ENCODE assay signal across 10 cellular contexts in the genomic region with DNA sequence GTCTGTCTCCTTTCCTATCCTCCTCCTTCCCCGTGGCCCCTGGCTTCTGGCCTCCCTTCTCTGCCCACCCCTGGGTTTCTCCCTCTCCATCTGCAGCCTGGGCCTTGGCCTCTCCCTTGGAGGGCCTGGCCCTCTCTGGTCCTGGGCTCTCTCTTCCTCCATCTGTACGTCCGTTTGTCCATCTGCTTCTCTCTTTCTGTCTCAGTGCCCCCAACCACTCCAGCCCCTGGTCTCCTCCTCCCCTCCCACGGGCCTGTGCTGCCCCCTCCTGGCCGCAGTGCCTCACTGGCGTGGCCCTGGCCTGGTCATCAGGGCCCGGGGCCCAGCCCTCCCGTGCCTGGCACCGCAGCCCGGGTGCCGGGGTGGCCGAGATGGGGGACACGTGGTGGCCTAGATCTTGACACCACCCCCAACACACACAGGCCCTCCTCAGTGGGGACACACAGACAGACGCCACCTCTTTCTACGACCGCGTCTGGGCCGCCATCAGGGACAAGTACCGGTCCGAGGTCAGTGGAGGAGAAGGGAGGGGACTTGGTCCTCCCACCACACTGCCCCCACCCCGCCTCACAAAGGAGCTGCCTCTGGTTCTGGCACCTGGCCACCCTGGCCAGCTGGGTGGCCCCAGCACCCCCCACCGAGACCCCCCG. TPM values are rescaled to one million over a fixed set of nuclear protein-coding genes. Genes with fewer than 3 reads are reported as not detected.
DNase-seq lines count a peak whose midpoint lies in the region; ATAC-seq, FAIRE-seq and TF ChIP-seq lines count a peak whose summit lies in the region.
"Had no signal": no experiment of that assay in that cellular context is flagged by ENCODE, and none has a peak within 500 bp of the region (broad histone marks: within the 10 kb centered on the region; RNA-seq: fewer than 3 reads in every experiment).

No MANE protein-coding gene starts in this region.

- TF ChIP-seq CTCF in D721Med (IDR thresholded peaks at IDR 0.05; ENCODE audit: insufficient read depth, missing control alignments), result peak; percentile 53
- peak; percentile 82 for TF ChIP-seq CTCF in fibroblast of villous mesenchyme (IDR thresholded peaks at IDR 0.05; ENCODE audit: insufficient read depth, low read depth, low read length)

- H4K20me1 ChIP-seq in Karpas-422 (ENCODE audit: insufficient read depth, low read depth, low read length), result no peaks in the 10 kb centered on the region

- no peak overlapping the region for H2AFZ ChIP-seq in Karpas-422 (ENCODE audit: low read length)

- H3K9me2 ChIP-seq in Karpas-422 (replicated peaks; ENCODE audit: insufficient read depth, low read length), result no peaks in the 10 kb centered on the region

- peaks cover 2% of the 10 kb centered on the region for H3K4me1 Mint-ChIP-seq in activated T-cell treated with anti-CD3 and anti-CD28 coated beads, Interleukin-2, amount 50 U/mL, for 4 hours (ENCODE audit: low read depth)

- H3K4me3 ChIP-seq in Karpas-422 (ENCODE audit: low read length) (no peak overlapping the region), fibroblast of villous mesenchyme (ENCODE audit: low read depth, low read length) (no peak overlapping the region)

- no peaks in the 10 kb centered on the region; the same call in 1 of the 2 replicates for H3K36me3 ChIP-seq in Karpas-422 (ENCODE audit: insufficient read depth, low read length)

- no peak overlapping the region for H3K27ac ChIP-seq in Karpas-422 (ENCODE audit: low read length)

- no peaks in the 10 kb centered on the region for H3K27me3 ChIP-seq in Karpas-422 (ENCODE audit: low read length)

- no peak overlapping the region for H3K9ac ChIP-seq in Karpas-422 (ENCODE audit: low read length)

- H3K4me3 Mint-ChIP-seq in activated T-cell treated with anti-CD3 and anti-CD28 coated beads, Interleukin-2, amount 50 U/mL, for 4 hours, result no peak overlapping the region

- no peaks in the 10 kb centered on the region for H3K79me2 ChIP-seq in Karpas-422 (ENCODE audit: low read length)

- FAIRE-seq in D721Med (lab: Jason Lieb, UNC), result no peak

- H3K4me1 ChIP-seq in Karpas-422 (ENCODE audit: low read length), result peaks cover 11% of the 10 kb centered on the region

- peak; percentile 53 to 75 for ATAC-seq in activated T-cell treated with anti-CD3 and anti-CD28 coated beads, Interleukin-2, amount 50 U/mL, for 4 hours
- no peak for ATAC-seq in GM19023 (IDR thresholded peaks at IDR 0.05; ENCODE audit: unreplicated experiment)
- ATAC-seq in GM19324 (IDR thresholded peaks at IDR 0.05; ENCODE audit: low FRiP score, unreplicated experiment), result no peak

- peaks cover 9% of the 10 kb centered on the region for H3K36me3 Mint-ChIP-seq in activated T-cell treated with anti-CD3 and anti-CD28 coated beads, Interleukin-2, amount 50 U/mL, for 4 hours (ENCODE audit: insufficient read depth)

- H3K4me2 ChIP-seq in Karpas-422 (ENCODE audit: low read depth, low read length, poor library complexity, severe bottlenecking), result no peak overlapping the region

- no peaks in the 10 kb centered on the region for H3K9me3 Mint-ChIP-seq in activated T-cell treated with anti-CD3 and anti-CD28 coated beads, Interleukin-2, amount 50 U/mL, for 4 hours

- no peaks in the 10 kb centered on the region for H3K9me3 ChIP-seq in Karpas-422 (ENCODE audit: low read length)

- DNase-seq in D721Med (ENCODE audit: insufficient read length, low spot score) (peak; percentile 80), Karpas-422 (peak; percentile 78), fibroblast of villous mesenchyme (ENCODE audit: low read depth) (peak; percentile 39), occipital lobe (lab: John Stamatoyannopoulos, UW) (peak; percentile 48), NCI-H2029 treated with DMSO at 0.1 percent for 48 hours (lab: John Stamatoyannopoulos, UW) (no peak)
- peak; percentile 44 for DNase-seq in activated T-cell treated with anti-CD3 and anti-CD28 coated beads, Interleukin-2, amount 50 U/mL, for 4 hours

- H3K27me3 Mint-ChIP-seq in activated T-cell treated with anti-CD3 and anti-CD28 coated beads, Interleukin-2, amount 50 U/mL, for 4 hours (ENCODE audit: low read depth), result no peaks in the 10 kb centered on the region

RNA-seq across cellular contexts. Expression of gene PRKCSH, which starts 11.3 kb away (rescaled TPM):
- total RNA-seq in Karpas-422 (2014; rRNA removed; shearing (Covaris generic); ENCODE audit: low replicate concordance), result 77.3 and 90.4 TPM in 2 replicates
- total RNA-seq in activated T-cell treated with anti-CD3 and anti-CD28 coated beads, Interleukin-2, amount 50 U/mL, for 4 hours, result 100 to 1,000 TPM; 273 to 327 (median 319) TPM
- total RNA-seq in fibroblast of villous mesenchyme, result 85.5 and 93.1 TPM in 2 replicates
- 60.2 TPM for total RNA-seq in occipital lobe

RNA-seq across cellular contexts. Expression of gene ODAD3, which starts 11.9 kb away (rescaled TPM):
- 0.32 TPM in 1 of 2 replicates, not detected in the other for total RNA-seq in Karpas-422 (2014; rRNA removed; shearing (Covaris generic); ENCODE audit: low replicate concordance)
- total RNA-seq in activated T-cell treated with anti-CD3 and anti-CD28 coated beads, Interleukin-2, amount 50 U/mL, for 4 hours, result under 1 TPM in 1 of 3 donors, not detected in 2; 0.11 TPM
- total RNA-seq in fibroblast of villous mesenchyme (under 0.01 and 0.43 TPM in 2 replicates), occipital lobe (0.47 TPM)
- total RNA-seq: skeletal muscle tissue had no signal

RNA-seq across cellular contexts. Expression of gene RGL3, which starts 27.7 kb away (rescaled TPM):
- total RNA-seq in Karpas-422 (2014; rRNA removed; shearing (Covaris generic); ENCODE audit: low replicate concordance), result 2.5 TPM in 1 of 2 replicates, not detected in the other
- under 1 TPM in 2 of 3 donors, not detected in 1; 0.29 to 0.51 TPM for total RNA-seq in activated T-cell treated with anti-CD3 and anti-CD28 coated beads, Interleukin-2, amount 50 U/mL, for 4 hours
- total RNA-seq in fibroblast of villous mesenchyme (0.32 and 1.3 TPM in 2 replicates), occipital lobe (not detected)
- total RNA-seq: skeletal muscle tissue had no signal

RNA-seq across cellular contexts. Expression of gene ELAVL3, which starts 34.1 kb away (rescaled TPM):
- total RNA-seq in Karpas-422 (2014; rRNA removed; shearing (Covaris generic); ENCODE audit: low replicate concordance), result not detected in 2 replicates
- total RNA-seq in activated T-cell treated with anti-CD3 and anti-CD28 coated beads, Interleukin-2, amount 50 U/mL, for 4 hours, result under 1 TPM in 1 of 3 donors, not detected in 2; 0.19 TPM
- total RNA-seq in fibroblast of villous mesenchyme (not detected in 2 replicates), occipital lobe (105 TPM)
- total RNA-seq: RPMI7951, skeletal muscle tissue had no signal

RNA-seq across cellular contexts. Expression of gene ZNF653, which starts 58.9 kb away (rescaled TPM):
- total RNA-seq in Karpas-422 (2014; rRNA removed; shearing (Covaris generic); ENCODE audit: low replicate concordance), result 6.1 and 11.3 TPM in 2 replicates
- total RNA-seq in activated T-cell treated with anti-CD3 and anti-CD28 coated beads, Interleukin-2, amount 50 U/mL, for 4 hours, result 10 to 100 TPM; 12.3 to 16.9 (median 13.9) TPM
- total RNA-seq in fibroblast of villous mesenchyme (3.9 and 4.7 TPM in 2 replicates), occipital lobe (8.3 TPM)

Comparison
In these comparisons a context has a peak if more than half of its experiments do, and no peak if none do; other contexts are left out.
1. ATAC-seq: peak in activated T-cell treated with anti-CD3 and anti-CD28 coated beads, Interleukin-2, amount 50 U/mL, for 4 hours (2 of 2); none in GM19023 (single experiment) and GM19324 (single experiment).